ENCODE assay signal across 9 cellular contexts in the genomic region with DNA sequence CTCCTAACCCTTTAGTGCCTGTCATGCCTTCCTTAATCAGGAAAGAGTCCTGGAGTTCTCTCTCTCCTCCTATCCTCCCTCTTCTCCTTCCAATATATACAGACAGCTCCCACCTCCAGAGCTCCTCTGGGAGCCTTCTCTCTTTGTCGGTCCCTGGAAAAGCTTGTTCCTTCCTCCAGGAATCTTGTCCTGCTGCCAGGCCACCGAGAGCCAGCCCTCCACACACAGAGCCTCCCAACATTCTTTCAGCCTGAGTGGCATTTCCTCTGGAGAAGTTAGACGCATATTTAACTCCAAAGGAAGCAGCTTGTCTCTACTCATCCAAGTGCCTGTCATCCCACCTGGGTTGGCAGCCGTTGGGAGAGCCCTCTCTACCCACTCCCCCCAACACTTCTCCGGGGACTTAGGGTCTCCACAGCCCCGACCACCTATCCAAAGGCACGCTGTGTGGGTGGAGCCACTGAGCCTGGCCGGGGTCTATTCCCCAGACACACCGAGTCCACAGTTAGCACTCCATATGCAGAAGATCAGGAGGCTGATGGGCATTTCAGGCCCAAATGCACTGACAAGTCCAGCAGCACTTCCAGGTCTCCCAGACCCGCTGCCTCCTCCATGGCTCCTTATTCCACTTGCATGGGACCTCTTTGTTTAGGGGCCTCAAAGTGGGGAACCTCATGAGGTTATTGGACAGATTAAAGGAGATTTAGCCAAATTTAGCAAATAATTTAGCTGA. TPM values are rescaled to one million over a fixed set of nuclear protein-coding genes. Genes with fewer than 3 reads are reported as not detected.
A peak's percentile ranks its signal among the peaks of the same experiment; 100 is the strongest.
DNase-seq lines count a peak whose midpoint lies in the region; ATAC-seq, FAIRE-seq and TF ChIP-seq lines count a peak whose summit lies in the region.
"Had no signal": no experiment of that assay in that cellular context is flagged by ENCODE, and none has a peak within 500 bp of the region (broad histone marks: within the 10 kb centered on the region; RNA-seq: fewer than 3 reads in every experiment).

No MANE protein-coding gene starts in this region.

- no peak overlapping the region for H3K23ac ChIP-seq in H1 (ENCODE audit: insufficient read length)
- no peak overlapping the region for H3K23ac ChIP-seq in mesendoderm (ENCODE audit: low read length)

- H3K4me2 ChIP-seq in A549 = peak overlapping the region; percentile 82
- H3K4me2 ChIP-seq in H1 (ENCODE audit: insufficient read depth in 1 of 2, low read depth in 2 of 2, low read length in 2 of 2) = peak overlapping the region in 1 of 2 experiments; percentile 8; a peak in 1 of 4 replicates
- H3K4me2 ChIP-seq in mesendoderm (ENCODE audit: low read length) = no peak overlapping the region

- 0 out of 2 replicates have a peak overlapping the region, but pooled peaks have one; percentile 29 for H2BK15ac ChIP-seq in H1 (ENCODE audit: low read length)
- no peak overlapping the region for H2BK15ac ChIP-seq in mesendoderm (replicated peaks; ENCODE audit: low read depth)

- H2AFZ ChIP-seq in H1 (ENCODE audit: low read length) = no peak overlapping the region

- 0 out of 2 replicates have a peak overlapping the region, but pooled peaks have one; percentile 9 for H2BK12ac ChIP-seq in H1 (ENCODE audit: low read depth, low read length)

- H3K9me3 ChIP-seq in A549 = no peaks in the 10 kb centered on the region
- H3K9me3 ChIP-seq in H1 (ENCODE audit: insufficient read depth in 2 of 2, low read depth in 1 of 2, low read length in 1 of 2) = no peaks in the 10 kb centered on the region

- H4K5ac ChIP-seq in H1 (ENCODE audit: insufficient read length, low read depth, low read length) = no peak overlapping the region
- peak overlapping the region; percentile 40 for H4K5ac ChIP-seq in mesendoderm (ENCODE audit: low read length)

- TF ChIP-seq POLR2A in A549 (IDR thresholded peaks at IDR 0.05; ENCODE audit: low read length) (no peak), H1 (IDR thresholded peaks at IDR 0.05; ENCODE audit: control extremely low read depth in 1 of 2, low read depth in 2 of 2, low read length in 2 of 2) (no peak)

- no peak overlapping the region for H2BK120ac ChIP-seq in H1 (replicated peaks; ENCODE audit: low read depth, low read length)
- no peak overlapping the region for H2BK120ac ChIP-seq in mesendoderm (ENCODE audit: low read depth, low read length)

- H3K9me3 Mint-ChIP-seq in activated T-cell treated with anti-CD3 and anti-CD28 coated beads, Interleukin-2, amount 50 U/mL, for 4 hours = no peaks in the 10 kb centered on the region
- H3K9me3 Mint-ChIP-seq: CD4-positive, CD25-positive, alpha-beta regulatory T cell had no signal

- H3K27ac ChIP-seq in A549 (peak overlapping the region; percentile 90 to 93), H1 (ENCODE audit: low read depth, low read length) (no peak overlapping the region), mesendoderm (ENCODE audit: low read depth, low read length) (peak overlapping the region; percentile 84)

- H3K36me3 ChIP-seq in H1 (ENCODE audit: control insufficient read depth in 2 of 4, insufficient read depth in 4 of 4, low read length in 3 of 4) (no peaks in the 10 kb centered on the region), mesendoderm (ENCODE audit: control insufficient read depth, insufficient read depth, low read length) (no peaks in the 10 kb centered on the region)

- peaks cover 13% of the 10 kb centered on the region for H3K4me1 Mint-ChIP-seq in activated T-cell treated with anti-CD3 and anti-CD28 coated beads, Interleukin-2, amount 50 U/mL, for 4 hours (ENCODE audit: low read depth)

- H3K79me1 ChIP-seq in H1 (ENCODE audit: low read depth, low read length) (no peaks in the 10 kb centered on the region), mesendoderm (ENCODE audit: low read length) (no peaks in the 10 kb centered on the region)

- peak; percentile 71 to 75 for DNase-seq in A549 (ENCODE audit: low read depth in 1 of 2, low spot score in 1 of 2)
- DNase-seq in NCI-H446 (lab: John Stamatoyannopoulos, UW) = peak; percentile 46 to 77
- peak in 1 of 2 experiments; percentile 47 for DNase-seq in H1 (ENCODE audit: low read depth in 1 of 2, low spot score in 2 of 2)
- peak; percentile 91 for DNase-seq in mesendoderm
- no peak for DNase-seq in activated T-cell treated with anti-CD3 and anti-CD28 coated beads, Interleukin-2, amount 50 U/mL, for 4 hours
- DNase-seq: CD4-positive, CD25-positive, alpha-beta regulatory T cell had no signal

- H2BK20ac ChIP-seq in H1 (ENCODE audit: low read length) = no peak overlapping the region

- ATAC-seq in A549 (peak; percentile 83 to 91), HG02840 (IDR thresholded peaks at IDR 0.05; ENCODE audit: low FRiP score, unreplicated experiment) (no peak), GM19395 (IDR thresholded peaks at IDR 0.05; ENCODE audit: unreplicated experiment) (no peak)
- ATAC-seq in activated CD4-positive, CD25-positive, alpha-beta regulatory T cell treated with anti-CD3 and anti-CD28 coated beads, Interleukin-2, amount 50 U/mL, for 24 hours = no peak
- ATAC-seq in activated T-cell treated with anti-CD3 and anti-CD28 coated beads, Interleukin-2, amount 50 U/mL, for 4 hours = no peak

- H3K23me2 ChIP-seq in H1 (ENCODE audit: low read depth, low read length) = no peaks in the 10 kb centered on the region

- H3K79me2 ChIP-seq in H1 (ENCODE audit: control insufficient read depth in 1 of 2, insufficient read depth in 2 of 2, low read length in 2 of 2) (no peaks in the 10 kb centered on the region), mesendoderm (ENCODE audit: control insufficient read depth, insufficient read depth, low read length) (no peaks in the 10 kb centered on the region)

- WGBS in A549 (ENCODE audit: missing lambda C conversion rate) = 15% methylated on average over 10 of the region's 10 CpGs
- WGBS in H1 (ENCODE audit: extremely low coverage in 1 of 2, insufficient coverage in 1 of 2, insufficient read length in 1 of 2, insufficient replicate concordance in 2 of 2, low coverage in 1 of 2, low lambda C conversion rate in 2 of 2, missing lambda C conversion rate in 1 of 2), 2 experiments = 81% methylated on average over 10 of the region's 10 CpGs; no CpG with 5 or more reads in 1 of the 2 experiments
- no CpG with 5 or more reads among the region's 10 CpGs for WGBS in mesendoderm (ENCODE audit: extremely low coverage, insufficient coverage, low lambda C conversion rate)

- no peaks in the 10 kb centered on the region for H4K20me1 ChIP-seq in H1 (replicated peaks in 1 of 2; ENCODE audit: control insufficient read depth in 1 of 2, insufficient read depth in 2 of 2, low read length in 2 of 2)

- H3K9ac ChIP-seq in H1 (replicated peaks in 1 of 4; ENCODE audit: extremely low read depth in 1 of 4, low read depth in 3 of 4, low read length in 3 of 4) = no peak overlapping the region
- peak overlapping the region; percentile 11 for H3K9ac ChIP-seq in mesendoderm (ENCODE audit: low read length)

- H3K56ac ChIP-seq in H1 (replicated peaks; ENCODE audit: insufficient read length, low read depth, low read length) (no peak overlapping the region), mesendoderm (ENCODE audit: low read length) (peak overlapping the region; percentile 50)

- TF ChIP-seq CTCF in A549 (IDR thresholded peaks at IDR 0.05) (no peak), H1 (IDR thresholded peaks at IDR 0.05; ENCODE audit: control extremely low read depth in 1 of 3, insufficient read depth in 1 of 3, low read depth in 1 of 3, low read length in 3 of 3) (no peak)

- peaks cover 52% of the 10 kb centered on the region for H3K4me1 ChIP-seq in A549
- peaks cover 0 to 3% (median 2%) of the 10 kb centered on the region in 4 experiments; a peak in 4 of 7 replicates for H3K4me1 ChIP-seq in H1 (replicated peaks in 1 of 4; ENCODE audit: control insufficient read depth in 3 of 4, insufficient read depth in 4 of 4, low read length in 3 of 4)
- H3K4me1 ChIP-seq in mesendoderm (ENCODE audit: control insufficient read depth, low read depth, low read length) = peaks cover 24% of the 10 kb centered on the region

- H3K4me3 Mint-ChIP-seq in activated T-cell treated with anti-CD3 and anti-CD28 coated beads, Interleukin-2, amount 50 U/mL, for 4 hours = no peak overlapping the region
- H3K4me3 Mint-ChIP-seq: CD4-positive, CD25-positive, alpha-beta regulatory T cell had no signal

- H3K18ac ChIP-seq in H1 (ENCODE audit: extremely low read depth, low read length) (peak overlapping the region; percentile 48), mesendoderm (ENCODE audit: low read length) (peak overlapping the region; percentile 13)

- H4K91ac ChIP-seq in H1 (replicated peaks; ENCODE audit: insufficient read length, low read length) = no peak overlapping the region

- TF ChIP-seq RAD21 in A549 (conservative IDR thresholded peaks at IDR 0.05 in 1 of 2, IDR thresholded peaks at IDR 0.05 in 1 of 2) (no peak), H1 (IDR thresholded peaks at IDR 0.05 in 1 of 2, conservative IDR thresholded peaks at IDR 0.05 in 1 of 2; ENCODE audit: low read depth in 2 of 2, low read length in 2 of 2) (no peak)

- CTCF ChIA-PET in A549 (lab: Yijun Ruan, JAX) (interaction anchor here (0.6 to 10.9 kb wide), 9 partner anchors 11 to 178 kb away, joined by 3 to 98 read pairs (median 6); no protein-coding TSS in a partner anchor), H1 (lab: Charles Lee; ENCODE audit: partially characterized antibody) (interaction anchor here (0.8 to 5.4 kb wide), 11 partner anchors 9 to 179 kb away, joined by 3 to 63 read pairs (median 3); partner anchors contain the start of gene DKK3)

- no peak overlapping the region for H3K14ac ChIP-seq in H1 (ENCODE audit: insufficient read length)

- no peaks in the 10 kb centered on the region for H3K36me3 Mint-ChIP-seq in activated T-cell treated with anti-CD3 and anti-CD28 coated beads, Interleukin-2, amount 50 U/mL, for 4 hours (ENCODE audit: insufficient read depth)
- H3K36me3 Mint-ChIP-seq: CD4-positive, CD25-positive, alpha-beta regulatory T cell had no signal

- POLR2A ChIA-PET in A549 (lab: Yijun Ruan, JAX) (interaction anchor here (1.0 to 2.0 kb wide), 5 partner anchors 11 to 1119 kb away, joined by 3 to 8 read pairs (median 6); partner anchors contain the start of gene DKK3), H1 (lab: Charles Lee; ENCODE audit: partially characterized antibody) (interaction anchor here (1.0 to 1.4 kb wide), 2 partner anchors 16 to 23 kb away, joined by 3 to 5 read pairs; no protein-coding TSS in a partner anchor)

- H3K27me3 ChIP-seq in H1 (replicated peaks in 1 of 4; ENCODE audit: control insufficient read depth in 3 of 4, extremely low read depth in 1 of 4, insufficient read depth in 3 of 4, low read length in 3 of 4) (no peaks in the 10 kb centered on the region), mesendoderm (ENCODE audit: insufficient read depth, low read length, poor library complexity) (no peaks in the 10 kb centered on the region)

- no peak overlapping the region for H3K4ac ChIP-seq in H1 (replicated peaks; ENCODE audit: insufficient read length, low read depth, low read length)
- H3K4ac ChIP-seq in mesendoderm (ENCODE audit: low read depth, low read length) = no peak overlapping the region

- FAIRE-seq in A549 (lab: Jason Lieb, UNC) (peak; percentile 32), H1 (lab: Jason Lieb, UNC) (no peak)

- peak overlapping the region; percentile 24; the same call in 1 of the 2 replicates for H2AK5ac ChIP-seq in H1 (ENCODE audit: low read depth, low read length)
- no peak overlapping the region for H2AK5ac ChIP-seq in mesendoderm (ENCODE audit: low read length)

- H3K4me3 ChIP-seq in A549 (peak overlapping the region; percentile 14; the same call in 2 of the 3 replicates), H1 (ENCODE audit: extremely low read depth in 1 of 4, insufficient read depth in 2 of 4, low read depth in 3 of 4, low read length in 4 of 4) (no peak overlapping the region), mesendoderm (ENCODE audit: low read length) (no peak overlapping the region)

- no peak overlapping the region for H4K8ac ChIP-seq in H1 (ENCODE audit: extremely low read depth, insufficient read depth, low read length)
- peak overlapping the region; percentile 39 for H4K8ac ChIP-seq in mesendoderm (ENCODE audit: low read depth, low read length)

- H2BK5ac ChIP-seq in H1 (ENCODE audit: low read depth, low read length) (no peak overlapping the region), mesendoderm (ENCODE audit: low read length) (peak overlapping the region; percentile 37)

- TF ChIP-seq EP300 in A549 (IDR thresholded peaks at IDR 0.05) (no peak), H1 (IDR thresholded peaks at IDR 0.05; ENCODE audit: borderline replicate concordance in 1 of 2, low read depth in 2 of 2, low read length in 2 of 2) (no peak)

- H3K27me3 Mint-ChIP-seq in activated T-cell treated with anti-CD3 and anti-CD28 coated beads, Interleukin-2, amount 50 U/mL, for 4 hours (ENCODE audit: low read depth) = no peaks in the 10 kb centered on the region
- H3K27me3 Mint-ChIP-seq: CD4-positive, CD25-positive, alpha-beta regulatory T cell had no signal

RNA-seq across cellular contexts. Expression of gene DKK3, which starts 31.1 kb away (rescaled TPM):
- polyA plus RNA-seq in A549 (2011; rRNA removed) (18.4 and 22.8 TPM in 2 replicates), A549 (2017; fragmentation: RNase III; extraction: RNeasy Plus Mini Kit Qiagen cat#74134 plus additional on column Dnase treatment) (11.9 to 21.8 TPM (median 20.8 TPM) in 3 replicates), H1 (2011; rRNA removed) (40.1 and 51.0 TPM in 2 replicates)
- polyA plus RNA-seq in A549 (2012; cell fraction: cytosol; rRNA removed) = 6.0 and 6.2 TPM in 2 replicates
- polyA plus RNA-seq in A549 (2012; cell fraction: nucleus; rRNA removed) = 9.6 and 10.7 TPM in 2 replicates
- 12.0 and 14.5 TPM in 2 replicates for polyA minus RNA-seq in A549 (2011; rRNA and poly(A)+ RNA removed)
- 30.0 and 30.2 TPM in 2 replicates for total RNA-seq in H1 (2021; fragmentation: NEBNext Ultra II Directional; extraction: Animal tissue kit (Norgen Biotek cat#: 25700))
- polyA plus RNA-seq in H1 (2011; cell fraction: cytosol; rRNA removed) = 47.2 TPM
- polyA plus RNA-seq in H1 (2011; cell fraction: nucleus; rRNA removed) = 32.6 TPM
- polyA plus RNA-seq in H1 (2012, experiment 1 of 2) = 22.0 to 30.0 TPM (median 28.4 TPM) in 4 replicates
- polyA plus RNA-seq in H1 (2012, experiment 2 of 2) = 26.0 TPM
- 18.9 TPM for polyA plus RNA-seq in H1 (2013, experiment 1 of 2)
- 19.7 TPM for polyA plus RNA-seq in H1 (2013, experiment 2 of 2)
- polyA minus RNA-seq in H1 (2011; rRNA and poly(A)+ RNA removed) = 40.5 and 47.6 TPM in 2 replicates
- polyA minus RNA-seq in H1 (2011; cell fraction: cytosol; rRNA and poly(A)+ RNA removed) = 23.2 TPM
- polyA minus RNA-seq in H1 (2011; cell fraction: nucleus; rRNA and poly(A)+ RNA removed) = 25.2 TPM
- 17.5 TPM for polyA plus RNA-seq in mesendoderm (2013, experiment 1 of 2)
- polyA plus RNA-seq in mesendoderm (2013, experiment 2 of 2) = 17.2 TPM
- total RNA-seq in activated T-cell treated with anti-CD3 and anti-CD28 coated beads, Interleukin-2, amount 50 U/mL, for 4 hours = under 1 TPM; 0.34 to 0.51 (median 0.35) TPM
- total RNA-seq: CD4-positive, CD25-positive, alpha-beta regulatory T cell had no signal

Comparison
In these comparisons a context has a peak if more than half of its experiments do, and no peak if none do; other contexts are left out.
1. ATAC-seq: peak in A549 (2 of 2); none in HG02840 (single experiment), GM19395 (single experiment), activated CD4-positive, CD25-positive, alpha-beta regulatory T cell treated with anti-CD3 and anti-CD28 coated beads, Interleukin-2, amount 50 U/mL, for 24 hours (0 of 2) and activated T-cell treated with anti-CD3 and anti-CD28 coated beads, Interleukin-2, amount 50 U/mL, for 4 hours (0 of 2).
2. RNA of gene DKK3, which starts 31.1 kb away (total RNA-seq): 30.0 to 30.2 TPM in H1; 0.34 to 0.51 TPM in activated T-cell treated with anti-CD3 and anti-CD28 coated beads, Interleukin-2, amount 50 U/mL, for 4 hours; every median in the first group is over 10 times any median in the second.